1 cellular context compared by ENCODE assay signal in the genomic region with DNA sequence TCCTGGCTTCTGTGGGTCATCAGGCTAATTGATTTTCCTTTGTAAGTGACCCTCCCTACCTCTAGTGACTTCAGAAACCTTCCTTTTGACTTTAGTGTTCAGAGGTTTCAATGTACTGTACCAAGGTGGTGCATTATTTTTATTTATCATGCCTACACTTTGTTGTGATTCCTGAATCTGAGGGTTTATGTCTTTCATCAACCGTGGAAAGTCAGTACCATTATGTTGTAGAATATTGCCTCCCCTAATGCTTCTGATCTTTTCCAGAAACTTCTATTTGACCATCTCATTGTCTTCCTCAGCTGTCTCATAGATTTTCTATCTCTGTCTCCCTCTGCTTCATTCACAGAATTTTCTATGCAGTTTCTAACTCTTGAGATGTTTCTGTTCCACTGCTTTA.
A peak's percentile ranks its signal among the peaks of the same experiment; 100 is the strongest.
TF ChIP-seq lines count a peak whose summit lies in the region.

No MANE protein-coding gene starts in this region.

TF ChIP-seq in HEK293, 187 proteins besides CTCF, POLR2A, EP300 and RAD21:
- TF ChIP-seq, protein P1, sequence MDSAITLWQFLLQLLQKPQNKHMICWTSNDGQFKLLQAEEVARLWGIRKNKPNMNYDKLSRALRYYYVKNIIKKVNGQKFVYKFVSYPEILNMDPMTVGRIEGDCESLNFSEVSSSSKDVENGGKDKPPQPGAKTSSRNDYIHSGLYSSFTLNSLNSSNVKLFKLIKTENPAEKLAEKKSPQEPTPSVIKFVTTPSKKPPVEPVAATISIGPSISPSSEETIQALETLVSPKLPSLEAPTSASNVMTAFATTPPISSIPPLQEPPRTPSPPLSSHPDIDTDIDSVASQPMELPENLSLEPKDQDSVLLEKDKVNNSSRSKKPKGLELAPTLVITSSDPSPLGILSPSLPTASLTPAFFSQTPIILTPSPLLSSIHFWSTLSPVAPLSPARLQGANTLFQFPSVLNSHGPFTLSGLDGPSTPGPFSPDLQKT (IDR thresholded peaks at IDR 0.05; ENCODE audit: borderline replicate concordance, low read depth, low read length): no peak
- TF ChIP-seq SETDB1 (IDR thresholded peaks at IDR 0.05; ENCODE audit: insufficient read length, low read length) (peak; percentile 18), ZNF473 (tag by site-specific recombination; IDR thresholded peaks at IDR 0.05) (no peak), ZNF558 (tag by site-specific recombination; IDR thresholded peaks at IDR 0.05) (peak; percentile 94), ZNF324 (tag by site-specific recombination; IDR thresholded peaks at IDR 0.05) (no peak)
